ENCODE assay signal across 16 cellular contexts in the genomic region with DNA sequence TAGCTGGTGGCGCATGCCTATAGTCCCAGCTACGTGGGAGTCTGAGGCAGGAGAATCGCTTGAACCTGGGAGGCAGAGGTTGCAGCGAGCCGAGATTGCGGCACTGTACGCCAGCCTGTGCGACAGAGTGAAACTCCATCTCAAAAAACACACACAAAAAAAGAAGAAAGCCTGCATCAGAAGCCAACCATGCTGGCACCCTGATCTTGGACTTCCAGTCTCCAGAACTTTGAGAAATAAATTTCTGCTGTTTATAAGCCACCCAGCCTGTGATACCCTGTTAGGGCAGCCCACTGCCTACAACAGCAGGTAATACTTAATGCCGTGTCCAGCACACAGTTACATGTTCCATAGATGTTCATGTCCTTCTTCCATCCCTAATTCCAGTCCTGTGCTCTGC.
DNase-seq lines count a peak whose midpoint lies in the region; ATAC-seq, FAIRE-seq and TF ChIP-seq lines count a peak whose summit lies in the region.
"Had no signal": no experiment of that assay in that cellular context is flagged by ENCODE, and none has a peak within 500 bp of the region (broad histone marks: within the 10 kb centered on the region; RNA-seq: fewer than 3 reads in every experiment).

No MANE protein-coding gene starts in this region.

- no peak for TF ChIP-seq RAD21 in SK-N-SH (IDR thresholded peaks at IDR 0.05; ENCODE audit: low read length)

- TF ChIP-seq CTCF in SK-N-SH (IDR thresholded peaks at IDR 0.05) (no peak), left ventricle myocardium inferior (IDR thresholded peaks at IDR 0.05; ENCODE audit: borderline replicate concordance) (no peak), neural progenitor cell (IDR thresholded peaks at IDR 0.05) (no peak)

- H3K4me3 Mint-ChIP-seq in T-helper 17 cell (no peak overlapping the region), neural progenitor cell (no peak overlapping the region)

- H3K4me3 ChIP-seq in SK-N-SH (ENCODE audit: low read depth in 2 of 2, low read length in 1 of 2): no peak overlapping the region
- H3K4me3 ChIP-seq in left ventricle myocardium inferior: no peak overlapping the region
- H3K4me3 ChIP-seq in neural progenitor cell: no peak overlapping the region
- H3K4me3 ChIP-seq: GM12878, left lung, mucosa of descending colon, stomach, tibial nerve had no signal

- H3K9me3 ChIP-seq in SK-N-SH: no peaks in the 10 kb centered on the region
- no peaks in the 10 kb centered on the region for H3K9me3 ChIP-seq in T-helper 17 cell (ENCODE audit: control insufficient read depth, low read length, poor library complexity, severe bottlenecking)
- no peaks in the 10 kb centered on the region for H3K9me3 ChIP-seq in left ventricle myocardium inferior (replicated peaks)
- no peaks in the 10 kb centered on the region for H3K9me3 ChIP-seq in neural progenitor cell (ENCODE audit: low read depth)
- H3K9me3 ChIP-seq: left lung, mucosa of descending colon, stomach, tibial nerve had no signal

- H3F3A ChIP-seq in SK-N-SH (replicated peaks; ENCODE audit: insufficient read depth) (no peaks in the 10 kb centered on the region), neural progenitor cell (ENCODE audit: low read depth) (peaks cover 8% of the 10 kb centered on the region)

- H3K9me2 ChIP-seq in SK-N-SH: no peaks in the 10 kb centered on the region

- H4K20me1 ChIP-seq in SK-N-SH (ENCODE audit: insufficient read depth) (no peaks in the 10 kb centered on the region), neural progenitor cell (ENCODE audit: low read depth) (no peaks in the 10 kb centered on the region)

- WGBS in SK-N-SH (ENCODE audit: low lambda C conversion rate): 88% methylated on average over 9 of the region's 9 CpGs

- no peaks in the 10 kb centered on the region for H3K27me3 ChIP-seq in SK-N-SH (ENCODE audit: insufficient read depth)
- H3K27me3 ChIP-seq in left ventricle myocardium inferior (ENCODE audit: low read depth): no peaks in the 10 kb centered on the region
- H3K27me3 ChIP-seq in neural progenitor cell: no peaks in the 10 kb centered on the region
- H3K27me3 ChIP-seq: left lung, stomach, tibial nerve had no signal

- no peak for TF ChIP-seq EP300 in SK-N-SH (IDR thresholded peaks at IDR 0.05; ENCODE audit: borderline replicate concordance in 1 of 2, low read depth in 1 of 2, low read length in 1 of 2)

- H3K27ac Mint-ChIP-seq in T-helper 17 cell: peak overlapping the region; percentile 71
- peak overlapping the region; percentile 68 for H3K27ac Mint-ChIP-seq in neural progenitor cell

- no peak for FAIRE-seq in GM12891 (lab: Jason Lieb, UNC)
- FAIRE-seq: GM12878 had no signal

- CTCF ChIA-PET in SK-N-SH (lab: Yijun Ruan, JAX): no interaction called here

- H3K4me1 ChIP-seq in SK-N-SH (ENCODE audit: control insufficient read depth in 1 of 2, insufficient read depth in 2 of 2, low read depth in 1 of 2, low read length in 1 of 2) (no peaks in the 10 kb centered on the region; a peak in 1 of 4 replicates), left ventricle myocardium inferior (peaks cover 19% of the 10 kb centered on the region), neural progenitor cell (peaks cover 15% of the 10 kb centered on the region)

- intact Hi-C loops in left ventricle myocardium inferior (cut with micrococcal nuclease): no loop called here

- H3K4me2 ChIP-seq in SK-N-SH (0 out of 2 replicates have a peak overlapping the region, but pooled peaks have one; percentile 23), neural progenitor cell (peak overlapping the region; percentile 51)

- H3K36me3 Mint-ChIP-seq in T-helper 17 cell (ENCODE audit: low read depth) (peaks cover 2% of the 10 kb centered on the region), neural progenitor cell (peaks cover 3% of the 10 kb centered on the region)

- peaks cover 3% of the 10 kb centered on the region for H3K9me3 Mint-ChIP-seq in neural progenitor cell

- ATAC-seq in SK-N-SH treated with all-trans-retinoic acid at 6 μM for 48 hours (no peak), T-helper 17 cell (no peak), GM19395 (IDR thresholded peaks at IDR 0.05; ENCODE audit: unreplicated experiment) (no peak)

- no peak overlapping the region; the same call in 1 of the 2 replicates for H2AFZ ChIP-seq in SK-N-SH (ENCODE audit: low read depth)
- H2AFZ ChIP-seq in neural progenitor cell (replicated peaks): no peak overlapping the region

- H3K27me3 Mint-ChIP-seq in T-helper 17 cell: no peaks in the 10 kb centered on the region
- H3K27me3 Mint-ChIP-seq in neural progenitor cell (ENCODE audit: insufficient read depth, low read depth): peaks cover 6% of the 10 kb centered on the region

- H3K36me3 ChIP-seq in SK-N-SH (replicated peaks in 1 of 2; ENCODE audit: control insufficient read depth in 1 of 2, insufficient read depth in 2 of 2, low read length in 1 of 2) (no peaks in the 10 kb centered on the region), left ventricle myocardium inferior (no peaks in the 10 kb centered on the region), neural progenitor cell (no peaks in the 10 kb centered on the region)
- H3K36me3 ChIP-seq: left lung, stomach, tibial nerve had no signal

- no peak for DNase-seq in SK-N-SH
- DNase-seq in T-helper 17 cell: no peak
- DNase-seq in left ventricle myocardium inferior: no peak
- no peak for DNase-seq in neural progenitor cell (ENCODE audit: low spot score)
- DNase-seq in COLO668 (lab: John Stamatoyannopoulos, UW; ENCODE audit: unreplicated experiment): no peak
- no peak for DNase-seq in GM12891 (ENCODE audit: insufficient read length, low spot score)
- DNase-seq: DND-41, Kasumi-1, stomach had no signal

- H3K4me1 Mint-ChIP-seq in T-helper 17 cell (peaks cover 44% of the 10 kb centered on the region), neural progenitor cell (peaks cover 11% of the 10 kb centered on the region)

- H3K27ac ChIP-seq in SK-N-SH (ENCODE audit: low read depth in 2 of 2, low read length in 1 of 2) (peak overlapping the region in 1 of 2 experiments; percentile 27; a peak in 1 of 4 replicates), left ventricle myocardium inferior (replicated peaks) (peak overlapping the region; percentile 61), neural progenitor cell (no peak overlapping the region)
- H3K27ac ChIP-seq: 22Rv1, left lung, stomach had no signal

- no peak for TF ChIP-seq POLR2A in GM12891 (IDR thresholded peaks at IDR 0.05; ENCODE audit: low read depth, low read length)

- H3K79me2 ChIP-seq in SK-N-SH (ENCODE audit: insufficient read depth) (no peaks in the 10 kb centered on the region), neural progenitor cell (ENCODE audit: low read depth) (no peaks in the 10 kb centered on the region)

- POLR2A ChIA-PET in SK-N-SH (lab: Yijun Ruan, JAX): no interaction called here

- no peak overlapping the region for H3K9ac ChIP-seq in SK-N-SH
- no peak overlapping the region for H3K9ac ChIP-seq in neural progenitor cell

TF ChIP-seq in SK-N-SH, 30 proteins besides CTCF, POLR2A, EP300 and RAD21 (continues in another document):
- no peak for TF ChIP-seq ELF1 (IDR thresholded peaks at IDR 0.05)
- TF ChIP-seq, protein P1, sequence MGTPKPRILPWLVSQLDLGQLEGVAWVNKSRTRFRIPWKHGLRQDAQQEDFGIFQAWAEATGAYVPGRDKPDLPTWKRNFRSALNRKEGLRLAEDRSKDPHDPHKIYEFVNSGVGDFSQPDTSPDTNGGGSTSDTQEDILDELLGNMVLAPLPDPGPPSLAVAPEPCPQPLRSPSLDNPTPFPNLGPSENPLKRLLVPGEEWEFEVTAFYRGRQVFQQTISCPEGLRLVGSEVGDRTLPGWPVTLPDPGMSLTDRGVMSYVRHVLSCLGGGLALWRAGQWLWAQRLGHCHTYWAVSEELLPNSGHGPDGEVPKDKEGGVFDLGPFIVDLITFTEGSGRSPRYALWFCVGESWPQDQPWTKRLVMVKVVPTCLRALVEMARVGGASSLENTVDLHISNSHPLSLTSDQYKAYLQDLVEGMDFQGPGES (IDR thresholded peaks at IDR 0.05; ENCODE audit: low read depth, low read length): no peak
- no peak for TF ChIP-seq CHD2 (IDR thresholded peaks at IDR 0.05; ENCODE audit: low read length, partially characterized antibody)
- TF ChIP-seq RXRA (IDR thresholded peaks at IDR 0.05; ENCODE audit: borderline replicate concordance, low read depth): no peak
- no peak for TF ChIP-seq FOSL2 (IDR thresholded peaks at IDR 0.05; ENCODE audit: borderline replicate concordance, low read depth)

TF ChIP-seq in GM12891, 5 proteins besides CTCF, POLR2A, EP300 and RAD21:
- TF ChIP-seq SPI1 (IDR thresholded peaks at IDR 0.05; ENCODE audit: low read depth, low read length) (no peak), POLR2AphosphoS5 (IDR thresholded peaks at IDR 0.05; ENCODE audit: low read depth, low read length) (no peak), POU2F2 (IDR thresholded peaks at IDR 0.05; ENCODE audit: low read depth, low read length) (no peak), PAX5 (IDR thresholded peaks at IDR 0.05; ENCODE audit: insufficient read depth, low read length, severe bottlenecking) (no peak), TAF1 (IDR thresholded peaks at IDR 0.05; ENCODE audit: low read depth, low read length) (no peak)
